Comparison of ENCODE assay signal across 29 cellular contexts in the genomic region with DNA sequence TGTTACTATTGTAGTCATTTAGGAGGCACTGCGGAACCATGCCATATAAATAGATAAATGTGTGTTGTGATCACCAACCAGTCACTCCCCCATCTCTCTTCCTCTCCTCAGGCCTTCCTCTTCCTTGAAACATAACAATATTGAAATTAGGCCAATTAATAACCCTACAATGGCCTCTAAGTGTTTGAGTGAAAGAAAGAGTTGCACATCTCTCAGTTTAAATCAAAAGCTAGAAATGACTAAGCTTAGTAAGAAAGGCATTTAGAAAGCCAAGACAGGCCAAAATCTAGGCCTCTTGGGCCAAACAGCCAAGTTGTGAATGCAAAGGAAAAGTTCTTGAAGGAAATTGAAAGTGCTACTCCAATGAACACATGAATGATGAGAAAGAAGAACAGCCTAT. TPM values are rescaled to one million over a fixed set of nuclear protein-coding genes. Genes with fewer than 3 reads are reported as not detected.
A peak's percentile ranks its signal among the peaks of the same experiment; 100 is the strongest.
DNase-seq lines count a peak whose midpoint lies in the region; ATAC-seq and TF ChIP-seq lines count a peak whose summit lies in the region.
"Had no signal": no experiment of that assay in that cellular context is flagged by ENCODE, and none has a peak within 500 bp of the region (broad histone marks: within the 10 kb centered on the region; RNA-seq: fewer than 3 reads in every experiment).

No MANE protein-coding gene starts in this region.

- no peak for TF ChIP-seq CTCF in OCI-LY3 (IDR thresholded peaks at IDR 0.05; ENCODE audit: low read depth, low read length)
- no peak for TF ChIP-seq CTCF in activated CD8-positive, alpha-beta T cell treated with anti-CD3 and anti-CD28 coated beads for 36 hours (IDR thresholded peaks at IDR 0.05)

- H3K79me2 ChIP-seq in OCI-LY3 (ENCODE audit: low read length) = no peaks in the 10 kb centered on the region

- H3K9me3 ChIP-seq in OCI-LY3 (ENCODE audit: insufficient read depth, low read length) = no peaks in the 10 kb centered on the region
- H3K9me3 ChIP-seq: BE2C, SJSA1 had no signal

- CTCF ChIA-PET in activated CD8-positive, alpha-beta T cell treated with anti-CD3 and anti-CD28 coated beads for 36 hours (lab: Charles Lee) = interaction anchor here (0.9 to 9.8 kb wide), 10 partner anchors 15 to 211 kb away, joined by 3 to 264 read pairs (median 6); partner anchors contain the start of genes ABHD6, FLNB, HTD2 and RPP14

- H3K4me2 ChIP-seq in OCI-LY3 (ENCODE audit: low read length) = peak overlapping the region; percentile 63

- ATAC-seq in activated T-cell treated with anti-CD3 and anti-CD28 coated beads, Interleukin-2, amount 50 U/mL, for 72 hours (replicated peaks in 1 of 2) = no peak
- ATAC-seq in GM18511 (IDR thresholded peaks at IDR 0.05; ENCODE audit: unreplicated experiment) (peak; percentile 12), HG03095 (IDR thresholded peaks at IDR 0.05; ENCODE audit: unreplicated experiment) (no peak)
- ATAC-seq in stimulated activated memory B cell treated with anti-CD40 and anti-IgM and Interleukin-4, amounts not matched to agents 10 μg/mL and 1 μg/mL and 100 μg/mL, for 72 hours = no peak
- no peak for ATAC-seq in activated CD8-positive, alpha-beta T cell treated with anti-CD3 and anti-CD28 coated beads for 36 hours
- ATAC-seq: K562 had no signal

- no peaks in the 10 kb centered on the region for H4K20me1 ChIP-seq in OCI-LY3 (ENCODE audit: insufficient read depth, low read length)

- peak overlapping the region; percentile 1 to 34 for H3K4me3 Mint-ChIP-seq in activated T-cell treated with anti-CD3 and anti-CD28 coated beads, Interleukin-2, amount 50 U/mL, for 72 hours
- no peak overlapping the region for H3K4me3 Mint-ChIP-seq in activated T-cell treated with anti-CD3 and anti-CD28 coated beads, Interleukin-2, amount 50 U/mL, for 24 hours
- H3K4me3 Mint-ChIP-seq in stimulated activated memory B cell treated with anti-CD40 and anti-IgM and Interleukin-4, amounts not matched to agents 10 μg/mL and 1 μg/mL and 100 μg/mL, for 72 hours = peak overlapping the region; percentile 4
- no peak overlapping the region for H3K4me3 Mint-ChIP-seq in activated CD8-positive, alpha-beta T cell treated with anti-CD3 and anti-CD28 coated beads for 36 hours
- H3K4me3 Mint-ChIP-seq: CD14-positive monocyte had no signal

- peaks cover 54% of the 10 kb centered on the region for H3K4me1 ChIP-seq in OCI-LY3 (ENCODE audit: low read length)
- H3K4me1 ChIP-seq: BE2C had no signal

- H3K27ac Mint-ChIP-seq in activated T-cell treated with anti-CD3 and anti-CD28 coated beads, Interleukin-2, amount 50 U/mL, for 72 hours = no peak overlapping the region
- no peak overlapping the region for H3K27ac Mint-ChIP-seq in activated T-cell treated with anti-CD3 and anti-CD28 coated beads, Interleukin-2, amount 50 U/mL, for 24 hours
- peak overlapping the region; percentile 75 for H3K27ac Mint-ChIP-seq in stimulated activated memory B cell treated with anti-CD40 and anti-IgM and Interleukin-4, amounts not matched to agents 10 μg/mL and 1 μg/mL and 100 μg/mL, for 72 hours
- no peak overlapping the region for H3K27ac Mint-ChIP-seq in activated CD8-positive, alpha-beta T cell treated with anti-CD3 and anti-CD28 coated beads for 36 hours

- H3K27me3 Mint-ChIP-seq in activated T-cell treated with anti-CD3 and anti-CD28 coated beads, Interleukin-2, amount 50 U/mL, for 72 hours (ENCODE audit: low read depth) = peaks cover 12% of the 10 kb centered on the region
- H3K27me3 Mint-ChIP-seq in activated T-cell treated with anti-CD3 and anti-CD28 coated beads, Interleukin-2, amount 50 U/mL, for 24 hours = no peaks in the 10 kb centered on the region
- no peaks in the 10 kb centered on the region for H3K27me3 Mint-ChIP-seq in stimulated activated memory B cell treated with anti-CD40 and anti-IgM and Interleukin-4, amounts not matched to agents 10 μg/mL and 1 μg/mL and 100 μg/mL, for 72 hours
- peaks cover 2% of the 10 kb centered on the region for H3K27me3 Mint-ChIP-seq in activated CD8-positive, alpha-beta T cell treated with anti-CD3 and anti-CD28 coated beads for 36 hours

- in situ Hi-C loops in KBM-7 (cut with MboI; ENCODE audit: low pct_unique_long_range_greater_than_20kb, low sequenced_read_pairs) = no loop called here

- no peaks in the 10 kb centered on the region for H3K36me3 ChIP-seq in OCI-LY3 (replicated peaks; ENCODE audit: low read depth, low read length)
- H3K36me3 ChIP-seq: BE2C, SJSA1 had no signal

- H3K27ac ChIP-seq in OCI-LY3 (ENCODE audit: low read length) = peak overlapping the region; percentile 63
- H3K27ac ChIP-seq: 22Rv1, GM23248, SJSA1 had no signal

- 0 out of 2 replicates have a peak overlapping the region, but pooled peaks have one; percentile 5 for H3K9ac ChIP-seq in OCI-LY3 (ENCODE audit: low read length)
- H3K9ac ChIP-seq: GM23248 had no signal

- no peaks in the 10 kb centered on the region for H3K9me3 Mint-ChIP-seq in activated T-cell treated with anti-CD3 and anti-CD28 coated beads, Interleukin-2, amount 50 U/mL, for 72 hours
- H3K9me3 Mint-ChIP-seq in activated T-cell treated with anti-CD3 and anti-CD28 coated beads, Interleukin-2, amount 50 U/mL, for 24 hours = no peaks in the 10 kb centered on the region
- H3K9me3 Mint-ChIP-seq in stimulated activated memory B cell treated with anti-CD40 and anti-IgM and Interleukin-4, amounts not matched to agents 10 μg/mL and 1 μg/mL and 100 μg/mL, for 72 hours = no peaks in the 10 kb centered on the region
- no peaks in the 10 kb centered on the region for H3K9me3 Mint-ChIP-seq in activated CD8-positive, alpha-beta T cell treated with anti-CD3 and anti-CD28 coated beads for 36 hours
- H3K9me3 Mint-ChIP-seq: CD14-positive monocyte; CD8-positive, alpha-beta memory T cell had no signal

- POLR2A ChIA-PET in activated CD8-positive, alpha-beta T cell treated with anti-CD3 and anti-CD28 coated beads for 36 hours (lab: Charles Lee) = no interaction called here

- intact Hi-C loops in activated CD8-positive, alpha-beta T cell treated with anti-CD3 and anti-CD28 coated beads for 36 hours (cut with micrococcal nuclease) = loop anchor here (5.0 kb wide), 1 partner anchor 42 kb away; no protein-coding TSS in a partner anchor

- H3K36me3 Mint-ChIP-seq in activated T-cell treated with anti-CD3 and anti-CD28 coated beads, Interleukin-2, amount 50 U/mL, for 72 hours (ENCODE audit: insufficient read depth in 2 of 2) = no peaks in the 10 kb centered on the region
- no peaks in the 10 kb centered on the region for H3K36me3 Mint-ChIP-seq in activated T-cell treated with anti-CD3 and anti-CD28 coated beads, Interleukin-2, amount 50 U/mL, for 24 hours (ENCODE audit: low read depth)
- H3K36me3 Mint-ChIP-seq in stimulated activated memory B cell treated with anti-CD40 and anti-IgM and Interleukin-4, amounts not matched to agents 10 μg/mL and 1 μg/mL and 100 μg/mL, for 72 hours = no peaks in the 10 kb centered on the region
- H3K36me3 Mint-ChIP-seq in activated CD8-positive, alpha-beta T cell treated with anti-CD3 and anti-CD28 coated beads for 36 hours (ENCODE audit: low read depth) = no peaks in the 10 kb centered on the region
- H3K36me3 Mint-ChIP-seq: CD14-positive monocyte; CD8-positive, alpha-beta memory T cell had no signal

- no peaks in the 10 kb centered on the region for H3K27me3 ChIP-seq in OCI-LY3 (ENCODE audit: low read depth, low read length)
- H3K27me3 ChIP-seq: BE2C, SJSA1 had no signal

- H3K4me1 Mint-ChIP-seq in activated T-cell treated with anti-CD3 and anti-CD28 coated beads, Interleukin-2, amount 50 U/mL, for 72 hours (ENCODE audit: low read depth) = peaks cover 47% of the 10 kb centered on the region
- peaks cover 41% of the 10 kb centered on the region for H3K4me1 Mint-ChIP-seq in activated T-cell treated with anti-CD3 and anti-CD28 coated beads, Interleukin-2, amount 50 U/mL, for 24 hours (ENCODE audit: low read depth)
- H3K4me1 Mint-ChIP-seq in stimulated activated memory B cell treated with anti-CD40 and anti-IgM and Interleukin-4, amounts not matched to agents 10 μg/mL and 1 μg/mL and 100 μg/mL, for 72 hours = peaks cover 49% of the 10 kb centered on the region
- peaks cover 37% of the 10 kb centered on the region for H3K4me1 Mint-ChIP-seq in activated CD8-positive, alpha-beta T cell treated with anti-CD3 and anti-CD28 coated beads for 36 hours (ENCODE audit: low read depth)

- H3K4me3 ChIP-seq in OCI-LY3 (ENCODE audit: low read length) = peak overlapping the region; percentile 19; the same call in 1 of the 2 replicates
- H3K4me3 ChIP-seq: GM23248, K562, SJSA1 had no signal

- peak overlapping the region; percentile 55; the same call in 1 of the 2 replicates for H2AFZ ChIP-seq in OCI-LY3 (ENCODE audit: low read depth, low read length)
- H2AFZ ChIP-seq: GM23248 had no signal

- no peak for DNase-seq in activated T-cell treated with anti-CD3 and anti-CD28 coated beads, Interleukin-2, amount 50 U/mL, for 72 hours
- no peak for DNase-seq in activated T-cell treated with anti-CD3 and anti-CD28 coated beads, Interleukin-2, amount 50 U/mL, for 24 hours
- DNase-seq in KBM-7 = no peak
- no peak for DNase-seq in activated CD8-positive, alpha-beta T cell treated with anti-CD3 and anti-CD28 coated beads for 36 hours
- DNase-seq: BE2C; CD8-positive, alpha-beta memory T cell; DMS79 treated with DMSO at 0.1 percent for 48 hours; GF-D8; GM23248; H7; MM.1S; NCI-H1048; NCI-H1417; NCI-H1694; NCI-H2029 treated with DMSO at 0.1 percent for 48 hours; NCI-H2227 treated with DMSO at 0.1 percent for 48 hours; NCI-H526 treated with DMSO at 0.1 percent for 48 hours; Right ventricle myocardium superior; RPMI8226 had no signal

RNA-seq across cellular contexts. Expression of gene DNASE1L3, which starts 8.1 kb away (rescaled TPM):
- not detected for total RNA-seq in activated T-cell treated with anti-CD3 and anti-CD28 coated beads, Interleukin-2, amount 50 U/mL, for 72 hours
- not detected for total RNA-seq in activated CD8-positive, alpha-beta T cell treated with anti-CD3 and anti-CD28 coated beads for 36 hours
- total RNA-seq: CD8-positive, alpha-beta memory T cell; GM23248; H7; K562; LHCN-M2; NCI-H460; SJSA1 had no signal

RNA-seq across cellular contexts. Expression of gene ABHD6, which starts 18.7 kb away (rescaled TPM):
- 1 to 10 TPM; 4.1 to 7.3 TPM for total RNA-seq in activated T-cell treated with anti-CD3 and anti-CD28 coated beads, Interleukin-2, amount 50 U/mL, for 72 hours
- 1 to 10 TPM; 3.3 to 3.7 TPM for total RNA-seq in activated CD8-positive, alpha-beta T cell treated with anti-CD3 and anti-CD28 coated beads for 36 hours

Comparison
In these comparisons a context has a peak if more than half of its experiments do, and no peak if none do; other contexts are left out.
1. H3K4me3 Mint-ChIP-seq: peak in activated T-cell treated with anti-CD3 and anti-CD28 coated beads, Interleukin-2, amount 50 U/mL, for 72 hours (2 of 2) and stimulated activated memory B cell treated with anti-CD40 and anti-IgM and Interleukin-4, amounts not matched to agents 10 μg/mL and 1 μg/mL and 100 μg/mL, for 72 hours (single experiment); none in activated T-cell treated with anti-CD3 and anti-CD28 coated beads, Interleukin-2, amount 50 U/mL, for 24 hours (single experiment) and activated CD8-positive, alpha-beta T cell treated with anti-CD3 and anti-CD28 coated beads for 36 hours (single experiment).